ENCODE assay signal across 10 cellular contexts in the genomic region with DNA sequence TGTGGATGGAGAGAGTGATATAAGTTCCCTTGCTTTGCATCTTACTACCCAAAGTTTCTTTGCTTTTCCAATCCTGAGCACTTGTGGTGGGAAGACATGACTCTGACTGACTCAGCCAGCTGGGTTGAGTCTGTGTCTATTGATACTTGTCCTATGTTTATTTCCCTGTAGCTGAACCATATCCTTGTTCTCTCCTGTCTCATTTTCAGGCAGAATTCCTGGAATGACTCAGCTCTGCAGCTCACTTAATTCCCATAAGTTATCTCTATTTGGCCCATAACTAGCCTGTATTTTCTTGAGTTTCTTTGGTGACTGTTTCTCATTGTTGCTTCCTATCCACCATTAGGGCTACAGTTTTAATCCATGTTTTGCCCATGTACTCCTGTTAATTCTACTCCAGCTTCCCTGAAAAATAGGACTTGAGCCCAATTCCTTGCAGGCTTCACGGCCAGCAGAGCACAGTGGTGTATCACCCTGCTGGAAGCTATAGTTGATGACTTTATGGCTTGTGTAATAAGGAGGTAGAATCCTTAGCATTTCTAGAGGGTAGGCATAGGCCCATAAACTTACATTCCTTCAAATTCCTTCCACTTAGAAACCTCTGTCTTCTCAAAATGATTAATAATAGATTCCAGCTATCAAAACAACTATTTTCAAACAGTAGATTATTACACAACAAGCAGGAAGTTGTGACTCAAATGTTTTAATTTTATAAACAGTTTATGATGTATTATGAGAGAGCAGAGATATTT.
A peak's percentile ranks its signal among the peaks of the same experiment; 100 is the strongest.
DNase-seq lines count a peak whose midpoint lies in the region; ATAC-seq and TF ChIP-seq lines count a peak whose summit lies in the region.
"Had no signal": no experiment of that assay in that cellular context is flagged by ENCODE, and none has a peak within 500 bp of the region (broad histone marks: within the 10 kb centered on the region; RNA-seq: fewer than 3 reads in every experiment).

No MANE protein-coding gene starts in this region.

- TF ChIP-seq CTCF in mucosa of descending colon (IDR thresholded peaks at IDR 0.05) (no peak), endothelial cell (IDR thresholded peaks at IDR 0.05; ENCODE audit: unreplicated experiment) (no peak)

- H3K27ac Mint-ChIP-seq in endothelial cell (ENCODE audit: unreplicated experiment): no peak overlapping the region
- H3K27ac Mint-ChIP-seq in activated naive CD4-positive, alpha-beta T cell treated with anti-CD3 and anti-CD28 coated beads for 36 hours: no peak overlapping the region

- H3K27me3 Mint-ChIP-seq in endothelial cell (ENCODE audit: unreplicated experiment): no peaks in the 10 kb centered on the region
- H3K27me3 Mint-ChIP-seq in activated naive CD4-positive, alpha-beta T cell treated with anti-CD3 and anti-CD28 coated beads for 36 hours (ENCODE audit: low read depth): no peaks in the 10 kb centered on the region

- intact Hi-C loops in mucosa of descending colon (cut with DNase I, micrococcal nuclease): no loop called here
- intact Hi-C loops in activated naive CD4-positive, alpha-beta T cell treated with anti-CD3 and anti-CD28 coated beads for 36 hours (cut with micrococcal nuclease): no loop called here

- CTCF ChIA-PET in activated naive CD4-positive, alpha-beta T cell treated with anti-CD3 and anti-CD28 coated beads for 36 hours (lab: Charles Lee): no interaction called here

- H3K9me3 Mint-ChIP-seq in endothelial cell (ENCODE audit: unreplicated experiment): no peaks in the 10 kb centered on the region
- H3K9me3 Mint-ChIP-seq in activated naive CD4-positive, alpha-beta T cell treated with anti-CD3 and anti-CD28 coated beads for 36 hours: no peaks in the 10 kb centered on the region

- peaks cover 2% of the 10 kb centered on the region for H3K4me1 Mint-ChIP-seq in endothelial cell (ENCODE audit: unreplicated experiment)
- no peaks in the 10 kb centered on the region for H3K4me1 Mint-ChIP-seq in activated naive CD4-positive, alpha-beta T cell treated with anti-CD3 and anti-CD28 coated beads for 36 hours (ENCODE audit: low read depth)

- H3K27ac ChIP-seq in esophagus (ENCODE audit: low read depth in 2 of 2, low read length in 1 of 2): peak overlapping the region; percentile 84 to 87

- 22 to 42% methylated on average over 1 of the region's 1 CpG for WGBS in esophagus, 2 donors

- H3K4me3 Mint-ChIP-seq in endothelial cell (ENCODE audit: unreplicated experiment): no peak overlapping the region
- no peak overlapping the region for H3K4me3 Mint-ChIP-seq in activated naive CD4-positive, alpha-beta T cell treated with anti-CD3 and anti-CD28 coated beads for 36 hours

- peaks cover 0 to 2% of the 10 kb centered on the region in 2 donors for H3K9me3 ChIP-seq in esophagus (ENCODE audit: control insufficient read depth in 2 of 2, insufficient read depth in 1 of 2, low read depth in 1 of 2, low read length in 1 of 2)
- no peaks in the 10 kb centered on the region for H3K9me3 ChIP-seq in mucosa of descending colon
- H3K9me3 ChIP-seq: ovary had no signal

- H3K4me3 ChIP-seq in esophagus (ENCODE audit: low read depth in 1 of 2, low read length in 2 of 2) (no peak overlapping the region), mucosa of descending colon (no peak overlapping the region)
- H3K4me3 ChIP-seq: ovary had no signal

- H3K36me3 ChIP-seq in esophagus (ENCODE audit: control insufficient read depth in 2 of 2, insufficient read depth in 2 of 2, low read length in 1 of 2): no peaks in the 10 kb centered on the region
- H3K36me3 ChIP-seq in mucosa of descending colon (ENCODE audit: low read depth): no peaks in the 10 kb centered on the region
- H3K36me3 ChIP-seq: ovary had no signal

- H3K4me1 ChIP-seq in esophagus (ENCODE audit: control insufficient read depth in 2 of 2, insufficient read depth in 2 of 2, low read length in 1 of 2): peaks cover 0 to 5% of the 10 kb centered on the region in 2 donors
- H3K4me1 ChIP-seq in mucosa of descending colon (ENCODE audit: low read depth): no peaks in the 10 kb centered on the region

- DNase-seq in NCI-H226 (peak; percentile 86), mucosa of descending colon (peak in 1 of 3 donors; percentile 11), NCI-H146 (lab: John Stamatoyannopoulos, UW) (no peak), endothelial cell (ENCODE audit: low spot score) (no peak)
- DNase-seq in activated naive CD4-positive, alpha-beta T cell treated with anti-CD3 and anti-CD28 coated beads for 36 hours: no peak
- DNase-seq: activated CD4-positive, CD25-positive, alpha-beta regulatory T cell; substantia nigra had no signal

- no peaks in the 10 kb centered on the region for H3K27me3 ChIP-seq in esophagus (ENCODE audit: control insufficient read depth in 1 of 2, insufficient read depth in 2 of 2, low read length in 2 of 2)
- H3K27me3 ChIP-seq: ovary had no signal

- ATAC-seq in mucosa of descending colon: peak; percentile 85
- ATAC-seq in HG02763 (IDR thresholded peaks at IDR 0.05; ENCODE audit: unreplicated experiment): no peak

- no peaks in the 10 kb centered on the region for H3K36me3 Mint-ChIP-seq in endothelial cell (ENCODE audit: low read depth, unreplicated experiment)
- H3K36me3 Mint-ChIP-seq in activated naive CD4-positive, alpha-beta T cell treated with anti-CD3 and anti-CD28 coated beads for 36 hours (ENCODE audit: low read depth): no peaks in the 10 kb centered on the region
